Comparison of ENCODE assay signal across 7 cellular contexts in the genomic region with DNA sequence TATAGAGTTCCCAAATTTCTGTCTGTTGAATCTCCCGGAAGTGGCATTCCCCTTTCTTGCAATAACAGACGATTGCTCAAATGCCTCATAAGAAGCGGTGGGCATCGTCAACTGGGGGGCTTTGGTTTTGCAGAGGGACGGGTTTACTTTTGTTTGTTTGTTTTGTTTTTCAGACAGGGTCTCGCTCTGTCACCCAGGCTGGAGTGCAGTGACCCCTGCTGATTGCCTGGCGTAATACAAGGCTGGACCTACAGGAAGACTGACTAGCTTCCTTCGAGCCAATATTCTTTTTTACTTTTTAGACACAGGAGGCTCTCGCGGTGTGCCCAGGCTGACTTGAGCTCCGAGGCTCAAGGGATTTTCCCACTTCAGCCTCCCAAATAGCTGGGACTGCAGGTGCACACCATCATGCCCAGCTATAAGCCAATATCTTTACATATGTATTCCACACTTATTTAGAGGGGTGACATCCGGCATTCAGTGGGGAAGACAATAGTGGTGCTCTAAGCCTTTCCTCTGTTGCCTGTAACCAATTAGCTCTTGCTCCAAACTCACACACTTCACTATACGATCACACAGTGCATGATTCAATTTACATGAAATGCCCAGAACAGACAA. TPM values are rescaled to one million over a fixed set of nuclear protein-coding genes. Genes with fewer than 3 reads are reported as not detected.
DNase-seq lines count a peak whose midpoint lies in the region; ATAC-seq and TF ChIP-seq lines count a peak whose summit lies in the region.

No MANE protein-coding gene starts in this region.

- no peaks in the 10 kb centered on the region for H4K20me1 ChIP-seq in smooth muscle cell (ENCODE audit: low read depth)

- H3F3A ChIP-seq in smooth muscle cell (ENCODE audit: low read depth) = no peaks in the 10 kb centered on the region

- no peak overlapping the region for H3K9ac ChIP-seq in smooth muscle cell (ENCODE audit: low read depth)

- ATAC-seq in GM21515 (IDR thresholded peaks at IDR 0.05; ENCODE audit: unreplicated experiment) = peak; percentile 74

- peaks cover 18% of the 10 kb centered on the region for H3K4me1 Mint-ChIP-seq in activated CD4-positive, alpha-beta T cell treated with anti-CD3 and anti-CD28 coated beads, Interleukin-2, amount 10 ng/mL, durations not matched to agents 7 days and 5 days

- H3K9me3 ChIP-seq in smooth muscle cell (replicated peaks; ENCODE audit: low read depth) (no peaks in the 10 kb centered on the region), vagina (no peaks in the 10 kb centered on the region)

- no peak overlapping the region for H3K4me3 ChIP-seq in GM12864 (ENCODE audit: low read depth, low read length)
- H3K4me3 ChIP-seq in fibroblast of pulmonary artery (replicated peaks; ENCODE audit: low read depth, low read length) = no peak overlapping the region
- no peak overlapping the region for H3K4me3 ChIP-seq in smooth muscle cell
- no peak overlapping the region for H3K4me3 ChIP-seq in vagina

- no peaks in the 10 kb centered on the region for H3K36me3 ChIP-seq in smooth muscle cell (ENCODE audit: low read depth)
- H3K36me3 ChIP-seq in vagina = no peaks in the 10 kb centered on the region

- H3K4me2 ChIP-seq in smooth muscle cell = peak overlapping the region; percentile 68

- 42% methylated on average over 13 of the region's 13 CpGs for WGBS in smooth muscle cell (ENCODE audit: low lambda C conversion rate)

- TF ChIP-seq CTCF in GM12864 (IDR thresholded peaks at IDR 0.05; ENCODE audit: low read depth, low read length, missing control alignments) = peak; percentile 89
- peak; percentile 66 for TF ChIP-seq CTCF in fibroblast of pulmonary artery (IDR thresholded peaks at IDR 0.05; ENCODE audit: low read length, missing control alignments)
- peak; percentile 58 for TF ChIP-seq CTCF in smooth muscle cell (IDR thresholded peaks at IDR 0.05; ENCODE audit: borderline replicate concordance, insufficient read depth, poor library complexity, severe bottlenecking)
- peak in 1 of 3 experiments; percentile 16 for TF ChIP-seq CTCF in vagina (IDR thresholded peaks at IDR 0.05)

- H2AFZ ChIP-seq in smooth muscle cell (ENCODE audit: low read depth) = peak overlapping the region; percentile 68

- intact Hi-C loops in vagina (cut with DNase I) = no loop called here

- H3K4me1 ChIP-seq in smooth muscle cell (ENCODE audit: low read depth) = peaks cover 23% of the 10 kb centered on the region
- peaks cover 16% of the 10 kb centered on the region for H3K4me1 ChIP-seq in vagina

- H3K9me3 Mint-ChIP-seq in activated CD4-positive, alpha-beta T cell treated with anti-CD3 and anti-CD28 coated beads, Interleukin-2, amount 10 ng/mL, durations not matched to agents 7 days and 5 days = no peaks in the 10 kb centered on the region

- H3K27ac ChIP-seq in smooth muscle cell (ENCODE audit: low read depth) = no peak overlapping the region
- H3K27ac ChIP-seq in vagina = no peak overlapping the region

- H3K27me3 ChIP-seq in smooth muscle cell (ENCODE audit: low read depth) = no peaks in the 10 kb centered on the region
- H3K27me3 ChIP-seq in vagina = no peaks in the 10 kb centered on the region

- POLR2A ChIA-PET in activated CD4-positive, alpha-beta T cell treated with anti-CD3 and anti-CD28 coated beads, Interleukin-2, amount 10 ng/mL, durations not matched to agents 7 days and 5 days (lab: Charles Lee) = no interaction called here

- H3K4me3 Mint-ChIP-seq in activated CD4-positive, alpha-beta T cell treated with anti-CD3 and anti-CD28 coated beads, Interleukin-2, amount 10 ng/mL, durations not matched to agents 7 days and 5 days = no peak overlapping the region

- DNase-seq in GM12864 (ENCODE audit: low read depth) (peak; percentile 22), HuH-7 (ENCODE audit: low spot score) (peak; percentile 32), fibroblast of pulmonary artery (ENCODE audit: low read depth) (peak; percentile 50), smooth muscle cell (lab: John Stamatoyannopoulos, UW; ENCODE audit: unreplicated experiment) (no peak), vagina (ENCODE audit: extremely low spot score in 2 of 2) (no peak)
- peak; percentile 56 for DNase-seq in activated CD4-positive, alpha-beta T cell treated with anti-CD3 and anti-CD28 coated beads, Interleukin-2, amount 10 ng/mL, durations not matched to agents 7 days and 5 days

- H3K36me3 Mint-ChIP-seq in activated CD4-positive, alpha-beta T cell treated with anti-CD3 and anti-CD28 coated beads, Interleukin-2, amount 10 ng/mL, durations not matched to agents 7 days and 5 days (ENCODE audit: low read depth) = no peaks in the 10 kb centered on the region

- H3K27ac Mint-ChIP-seq in activated CD4-positive, alpha-beta T cell treated with anti-CD3 and anti-CD28 coated beads, Interleukin-2, amount 10 ng/mL, durations not matched to agents 7 days and 5 days = no peak overlapping the region

- CTCF ChIA-PET in activated CD4-positive, alpha-beta T cell treated with anti-CD3 and anti-CD28 coated beads, Interleukin-2, amount 10 ng/mL, durations not matched to agents 7 days and 5 days (lab: Charles Lee) = interaction anchor here (0.6 to 3.2 kb wide), 5 partner anchors 16 to 339 kb away, joined by 3 to 16 read pairs (median 3); partner anchors contain the start of gene FHIP2A

- no peaks in the 10 kb centered on the region for H3K79me2 ChIP-seq in smooth muscle cell (ENCODE audit: low read depth)

- no peak for TF ChIP-seq POLR2A in vagina (IDR thresholded peaks at IDR 0.05)

- H3K27me3 Mint-ChIP-seq in activated CD4-positive, alpha-beta T cell treated with anti-CD3 and anti-CD28 coated beads, Interleukin-2, amount 10 ng/mL, durations not matched to agents 7 days and 5 days = peaks cover 28% of the 10 kb centered on the region

RNA-seq across cellular contexts. Expression of gene FHIP2A, which starts 58.1 kb away (rescaled TPM):
- 10 to 100 TPM; 23.3 to 34.2 TPM for total RNA-seq in activated CD4-positive, alpha-beta T cell treated with anti-CD3 and anti-CD28 coated beads, Interleukin-2, amount 10 ng/mL, durations not matched to agents 7 days and 5 days
- total RNA-seq in smooth muscle cell = 34.9 and 41.3 TPM in 2 replicates
- polyA plus RNA-seq in smooth muscle cell = 12.3 and 15.3 TPM in 2 replicates
- 36.1 TPM for total RNA-seq in vagina

RNA-seq across cellular contexts. Expression of gene TRUB1, which starts 58.3 kb away (rescaled TPM):
- total RNA-seq in activated CD4-positive, alpha-beta T cell treated with anti-CD3 and anti-CD28 coated beads, Interleukin-2, amount 10 ng/mL, durations not matched to agents 7 days and 5 days = 10 to 100 TPM; 12.3 to 12.4 TPM
- total RNA-seq in smooth muscle cell (25.4 and 33.1 TPM in 2 replicates), vagina (30.2 TPM)
- 9.0 and 10.8 TPM in 2 replicates for polyA plus RNA-seq in smooth muscle cell

Comparison
In these comparisons a context has a peak if more than half of its experiments do, and no peak if none do; other contexts are left out.
1. DNase-seq: peak in GM12864 (single experiment), HuH-7 (single experiment), activated CD4-positive, alpha-beta T cell treated with anti-CD3 and anti-CD28 coated beads, Interleukin-2, amount 10 ng/mL, durations not matched to agents 7 days and 5 days (single experiment) and fibroblast of pulmonary artery (single experiment); none in smooth muscle cell (single experiment) and vagina (0 of 2).